Comparison of ENCODE assay signal across 14 cellular contexts in the genomic region with DNA sequence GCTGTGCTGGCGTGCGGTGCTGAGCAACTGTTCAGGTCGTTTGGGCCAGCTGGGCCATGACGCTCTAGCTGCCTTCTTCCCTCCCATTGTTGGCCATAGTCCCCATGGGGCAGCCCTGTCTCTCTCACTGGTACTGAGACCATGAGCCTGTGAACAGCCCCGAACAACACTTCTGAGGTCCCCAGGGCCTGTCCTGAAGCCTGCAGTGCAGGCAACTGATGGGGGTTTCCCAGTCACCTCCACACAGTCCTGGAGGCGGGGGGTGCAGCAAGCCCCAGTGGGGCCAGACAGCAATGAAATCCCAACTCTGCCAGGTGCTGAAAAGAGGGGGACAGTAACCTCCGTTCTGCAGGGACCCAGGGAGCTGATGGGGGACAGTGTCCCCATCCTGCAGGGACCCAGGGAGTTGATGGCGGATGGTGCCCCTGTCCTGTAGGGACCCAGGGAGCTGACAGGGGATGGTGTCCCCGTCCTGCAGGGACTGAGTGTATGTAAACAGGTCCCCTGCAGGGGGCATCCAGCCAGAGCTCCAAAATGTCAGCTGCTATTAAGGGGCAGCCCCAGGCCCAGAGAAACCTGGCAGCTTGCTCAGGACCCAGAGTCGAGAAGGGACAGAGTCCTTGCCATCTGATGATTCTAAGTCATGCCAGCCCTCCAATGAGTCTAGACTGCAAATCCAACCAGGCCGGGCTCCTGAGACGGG.
"Had no signal": no experiment of that assay in that cellular context is flagged by ENCODE, and none has a peak within 500 bp of the region (broad histone marks: within the 10 kb centered on the region; RNA-seq: fewer than 3 reads in every experiment).

No MANE protein-coding gene starts in this region.

- H3K4me1 ChIP-seq: foreskin keratinocyte, sigmoid colon, spleen had no signal

- H3K27me3 ChIP-seq: ovary had no signal

- H3K36me3 ChIP-seq: ovary, spleen had no signal

- H3K27ac ChIP-seq: coronary artery, foreskin keratinocyte, ovary, sigmoid colon, spleen had no signal

- H3K9me3 ChIP-seq: ovary, sigmoid colon, spleen had no signal

- ATAC-seq: activated T-cell treated with anti-CD3 and anti-CD28 coated beads, Interleukin-2, amount 50 U/mL, for 72 hours; foreskin keratinocyte; stimulated activated naive CD8-positive, alpha-beta T cell treated with anti-CD3 and anti-CD28 coated beads, Interleukin-15, amount 100 ng/mL, for 72 hours had no signal

- DNase-seq: activated CD4-positive, alpha-beta T cell treated with anti-CD3 and anti-CD28 coated beads, Interleukin-2, amount 10 ng/mL, durations not matched to agents 7 days and 5 days; activated CD8-positive, alpha-beta memory T cell treated with anti-CD3 and anti-CD28 coated beads, Interleukin-2, amount 50 U/mL, for 48 hours; activated gamma-delta T cell treated with Interleukin-2 at 50 U/mL for 16 hours; activated naive CD8-positive, alpha-beta T cell treated with anti-CD3 and anti-CD28 coated beads for 36 hours; activated T-cell treated with anti-CD3 and anti-CD28 coated beads, Interleukin-2, amount 50 U/mL, for 72 hours; amygdala; effector CD4-positive, alpha-beta T cell; foreskin keratinocyte; glutamatergic neuron; ovary; sigmoid colon; spleen; stimulated activated naive CD8-positive, alpha-beta T cell treated with anti-CD3 and anti-CD28 coated beads, Interleukin-15, amount 100 ng/mL, for 72 hours had no signal

- H3K4me3 ChIP-seq: coronary artery, ovary, sigmoid colon, spleen had no signal
